ENCODE assay signal across 14 cellular contexts in genomic region chr9:116477584-116478141, GRCh38.
"Had no signal": no experiment of that assay in that cellular context is flagged by ENCODE, and none has a peak within 500 bp of the region (broad histone marks: within the 10 kb centered on the region; RNA-seq: fewer than 3 reads in every experiment).

No MANE protein-coding gene starts in this region.

- H3K9me3 ChIP-seq: breast epithelium, gastrocnemius medialis, pancreas, thoracic aorta had no signal

- H3K9me3 Mint-ChIP-seq: activated CD8-positive, alpha-beta T cell treated with anti-CD3 and anti-CD28 coated beads for 36 hours; activated T-cell treated with anti-CD3 and anti-CD28 coated beads, Interleukin-2, amount 50 U/mL, for 4 hours had no signal

- H3K36me3 ChIP-seq: breast epithelium, gastrocnemius medialis, pancreas, thoracic aorta had no signal

- H3K27me3 ChIP-seq: breast epithelium, gastrocnemius medialis, pancreas had no signal

- DNase-seq: activated CD4-positive, alpha-beta T cell treated with anti-CD3 and anti-CD28 coated beads for 48 hours; activated CD8-positive, alpha-beta T cell treated with anti-CD3 and anti-CD28 coated beads for 36 hours; activated gamma-delta T cell treated with Interleukin-2 at 50 U/mL for 16 hours; activated naive CD8-positive, alpha-beta T cell treated with anti-CD3 and anti-CD28 coated beads, Interleukin-2, amount 10 ng/mL, durations not matched to agents 7 days and 5 days; activated T-cell treated with anti-CD3 and anti-CD28 coated beads, Interleukin-2, amount 50 U/mL, for 4 hours; aorta; erythroblast; gastrocnemius medialis; stimulated activated CD4-positive, alpha-beta T cell treated with anti-CD3 and anti-CD28 coated beads, Interleukin-12 subunit alpha, Interleukin-12 subunit beta, amount 100 ng/mL, for 4 hours; stimulated activated CD4-positive, alpha-beta T cell treated with anti-CD3 and anti-CD28 coated beads, Interleukin-2, amount 100 ng/mL, for 24 hours; T-helper 2 cell had no signal

- H3K4me1 ChIP-seq: breast epithelium, gastrocnemius medialis, pancreas had no signal

- H3K4me1 Mint-ChIP-seq: activated naive CD8-positive, alpha-beta T cell treated with anti-CD3 and anti-CD28 coated beads, Interleukin-2, amount 10 ng/mL, durations not matched to agents 7 days and 5 days had no signal

- H3K27me3 Mint-ChIP-seq: activated CD8-positive, alpha-beta T cell treated with anti-CD3 and anti-CD28 coated beads for 36 hours; activated naive CD8-positive, alpha-beta T cell treated with anti-CD3 and anti-CD28 coated beads, Interleukin-2, amount 10 ng/mL, durations not matched to agents 7 days and 5 days had no signal

- H3K27ac ChIP-seq: gastrocnemius medialis, pancreas, thoracic aorta had no signal

- ATAC-seq: activated CD8-positive, alpha-beta T cell treated with anti-CD3 and anti-CD28 coated beads for 36 hours; activated T-cell treated with anti-CD3 and anti-CD28 coated beads, Interleukin-2, amount 50 U/mL, for 4 hours; gastrocnemius medialis had no signal

- H3K4me3 Mint-ChIP-seq: activated CD8-positive, alpha-beta T cell treated with anti-CD3 and anti-CD28 coated beads for 36 hours; activated naive CD8-positive, alpha-beta T cell treated with anti-CD3 and anti-CD28 coated beads, Interleukin-2, amount 10 ng/mL, durations not matched to agents 7 days and 5 days; activated T-cell treated with anti-CD3 and anti-CD28 coated beads, Interleukin-2, amount 50 U/mL, for 4 hours had no signal

- H3K4me3 ChIP-seq: breast epithelium, gastrocnemius medialis, pancreas, thoracic aorta had no signal

- H3K27ac Mint-ChIP-seq: activated CD8-positive, alpha-beta T cell treated with anti-CD3 and anti-CD28 coated beads for 36 hours; activated naive CD8-positive, alpha-beta T cell treated with anti-CD3 and anti-CD28 coated beads, Interleukin-2, amount 10 ng/mL, durations not matched to agents 7 days and 5 days had no signal
